20 cellular contexts compared by ENCODE assay signal in the genomic region with DNA sequence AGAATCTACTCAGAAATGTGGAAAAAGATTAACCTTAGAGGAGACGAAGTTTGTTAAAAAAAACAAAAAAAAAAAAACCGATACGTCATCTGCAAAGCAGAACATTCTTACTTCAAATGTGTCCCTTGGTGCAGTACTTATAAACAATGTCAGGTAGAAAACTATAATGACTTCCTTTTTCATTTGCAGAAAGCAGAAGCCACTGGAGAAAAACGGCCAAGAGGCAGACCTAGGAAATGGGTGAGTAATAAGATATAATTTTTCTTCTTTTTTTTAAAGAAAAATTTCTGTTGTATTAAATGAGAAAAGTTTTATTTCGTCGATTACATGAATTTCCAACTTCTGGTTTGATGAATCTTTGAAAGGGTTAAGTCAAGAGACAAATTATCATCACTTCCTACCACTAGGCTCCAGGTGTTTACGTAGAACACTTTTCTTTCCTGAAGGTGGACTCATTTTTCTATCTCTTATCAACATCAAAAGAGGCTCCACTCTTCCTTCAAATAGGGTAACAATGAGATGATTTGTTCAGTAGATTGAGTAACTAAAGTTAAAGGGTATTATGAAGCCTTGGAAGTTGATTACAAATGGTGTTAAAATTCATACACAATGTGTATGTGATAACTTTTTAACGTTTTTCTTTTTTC. TPM values are rescaled to one million over a fixed set of nuclear protein-coding genes. Genes with fewer than 3 reads are reported as not detected.
DNase-seq lines count a peak whose midpoint lies in the region; FAIRE-seq and TF ChIP-seq lines count a peak whose summit lies in the region.
"Had no signal": no experiment of that assay in that cellular context is flagged by ENCODE, and none has a peak within 500 bp of the region (broad histone marks: within the 10 kb centered on the region; RNA-seq: fewer than 3 reads in every experiment).

No MANE protein-coding gene starts in this region.

- DNase-seq in H54 (ENCODE audit: insufficient read length, low spot score) (no peak), NOMO-1 treated with DMSO at 0.1 percent for 48 hours (lab: John Stamatoyannopoulos, UW; ENCODE audit: unreplicated experiment) (peak; percentile 75), endothelial cell of umbilical vein (ENCODE audit: low read depth, low spot score) (no peak), DMS153 treated with DMSO at 0.1 percent for 48 hours (lab: John Stamatoyannopoulos, UW; ENCODE audit: unreplicated experiment) (no peak), NCI-H748 treated with DMSO at 0.1 percent for 48 hours (lab: John Stamatoyannopoulos, UW) (no peak)
- DNase-seq in stimulated activated naive CD4-positive, alpha-beta T cell (lab: John Stamatoyannopoulos, UW): no peak
- no peak for DNase-seq in activated T-helper 2 cell treated with anti-CD3 and anti-CD28 coated beads, Interferon-gamma antibody, Interleukin-2, Interleukin-4, amounts not matched to agents 10 μg/mL and 5 μg/mL and 100 μg/mL, durations not matched to agents 14 hours and 24 hours and 36 hours (ENCODE audit: low spot score)
- DNase-seq: ACHN, COR-L47, DMS153, EL, MV-4-11, NCI-H1436, NCI-H2029 treated with DMSO at 0.1 percent for 48 hours, NCI-H2171 treated with DMSO at 0.1 percent for 48 hours, NCI-H510A, NCI-H82, SHP77 treated with DMSO at 0.1 percent for 48 hours, SW 1271 had no signal

- H2AFZ ChIP-seq in endothelial cell of umbilical vein (ENCODE audit: low read depth, low read length): no peak overlapping the region

- H3K4me3 Mint-ChIP-seq in activated T-helper 2 cell treated with anti-CD3 and anti-CD28 coated beads, Interferon-gamma antibody, Interleukin-2, Interleukin-4, amounts not matched to agents 10 μg/mL and 5 μg/mL and 100 μg/mL, durations not matched to agents 14 hours and 24 hours and 36 hours (ENCODE audit: low read depth): no peak overlapping the region

- peaks cover 27% of the 10 kb centered on the region for H3K4me1 ChIP-seq in endothelial cell of umbilical vein (ENCODE audit: control insufficient read depth, extremely low read depth, insufficient read depth, low read length)

- H3K79me2 ChIP-seq in endothelial cell of umbilical vein (ENCODE audit: control insufficient read depth, insufficient read depth, low read length): peaks cover 98% of the 10 kb centered on the region

- FAIRE-seq in A204.1 (lab: Jason Lieb, UNC): peak; percentile 34
- peak; percentile 38 for FAIRE-seq in H54 (lab: Jason Lieb, UNC)
- FAIRE-seq in endothelial cell of umbilical vein (lab: Jason Lieb, UNC): no peak

- dilution Hi-C loops in endothelial cell of umbilical vein (cut with MboI; ENCODE audit: extremely low pct_ligation_motif_present, low sequenced_read_pairs): no loop called here

- no peaks in the 10 kb centered on the region for H3K4me1 Mint-ChIP-seq in activated T-helper 2 cell treated with anti-CD3 and anti-CD28 coated beads, Interferon-gamma antibody, Interleukin-2, Interleukin-4, amounts not matched to agents 10 μg/mL and 5 μg/mL and 100 μg/mL, durations not matched to agents 14 hours and 24 hours and 36 hours (ENCODE audit: low read depth)

- no peaks in the 10 kb centered on the region for H3K9me3 Mint-ChIP-seq in activated T-helper 2 cell treated with anti-CD3 and anti-CD28 coated beads, Interferon-gamma antibody, Interleukin-2, Interleukin-4, amounts not matched to agents 10 μg/mL and 5 μg/mL and 100 μg/mL, durations not matched to agents 14 hours and 24 hours and 36 hours

- H3K4me2 ChIP-seq in endothelial cell of umbilical vein (ENCODE audit: insufficient read depth, low read length): no peak overlapping the region

- H3K27ac ChIP-seq in endothelial cell of umbilical vein (ENCODE audit: insufficient read depth, low read depth, low read length): no peak overlapping the region

- H3K9me3 ChIP-seq in endothelial cell of umbilical vein (replicated peaks; ENCODE audit: control insufficient read depth, insufficient read depth, low read length): no peaks in the 10 kb centered on the region

- no peak overlapping the region for H3K27ac Mint-ChIP-seq in activated T-helper 2 cell treated with anti-CD3 and anti-CD28 coated beads, Interferon-gamma antibody, Interleukin-2, Interleukin-4, amounts not matched to agents 10 μg/mL and 5 μg/mL and 100 μg/mL, durations not matched to agents 14 hours and 24 hours and 36 hours

- peaks cover 21% of the 10 kb centered on the region for H3K27me3 Mint-ChIP-seq in activated T-helper 2 cell treated with anti-CD3 and anti-CD28 coated beads, Interferon-gamma antibody, Interleukin-2, Interleukin-4, amounts not matched to agents 10 μg/mL and 5 μg/mL and 100 μg/mL, durations not matched to agents 14 hours and 24 hours and 36 hours (ENCODE audit: low read depth)

- H3K27me3 ChIP-seq in endothelial cell of umbilical vein (ENCODE audit: control insufficient read depth in 2 of 2, insufficient read depth in 2 of 2, low read length in 2 of 2): no peaks in the 10 kb centered on the region

- no TSS peak for BruUV-seq in endothelial cell of umbilical vein (replicated peaks; lab: Mats Ljungman, UMichigan)

- H3K4me3 ChIP-seq in endothelial cell of umbilical vein (replicated peaks in 1 of 3; ENCODE audit: insufficient read depth in 1 of 3, low read depth in 1 of 3, low read length in 3 of 3): no peak overlapping the region

- POLR2A ChIA-PET in endothelial cell of umbilical vein (lab: Charles Lee): no interaction called here

- CTCF ChIA-PET in endothelial cell of umbilical vein (lab: Charles Lee): interaction anchor here (0.7 kb wide), 1 partner anchor 229 kb away, joined by 3 read pairs; no protein-coding TSS in a partner anchor

- no peak overlapping the region for H3K9ac ChIP-seq in endothelial cell of umbilical vein (replicated peaks; ENCODE audit: extremely low read depth, insufficient read depth, low read length)

- H3K36me3 ChIP-seq in endothelial cell of umbilical vein (ENCODE audit: control insufficient read depth in 2 of 2, extremely low read depth in 1 of 2, insufficient read depth in 2 of 2, low read length in 2 of 2): peaks cover 3 to 16% of the 10 kb centered on the region in 2 experiments

- intact Hi-C loops in endothelial cell of umbilical vein (cut with micrococcal nuclease): no loop called here
- intact Hi-C loops in activated T-helper 2 cell treated with anti-CD3 and anti-CD28 coated beads, Interferon-gamma antibody, Interleukin-2, Interleukin-4, amounts not matched to agents 10 μg/mL and 5 μg/mL and 100 μg/mL, durations not matched to agents 14 hours and 24 hours and 36 hours (cut with micrococcal nuclease): no loop called here

- no peaks in the 10 kb centered on the region for H3K9me1 ChIP-seq in endothelial cell of umbilical vein (replicated peaks; ENCODE audit: control insufficient read depth, extremely low read depth, insufficient read depth, low read length)

- no peaks in the 10 kb centered on the region for H4K20me1 ChIP-seq in endothelial cell of umbilical vein (replicated peaks; ENCODE audit: control insufficient read depth, extremely low read depth, insufficient read depth, low read length)

- TF ChIP-seq POLR2A in H54 (IDR thresholded peaks at IDR 0.05; ENCODE audit: low read depth, low read length) (no peak), endothelial cell of umbilical vein (IDR thresholded peaks at IDR 0.05; ENCODE audit: low read depth, low read length) (no peak)

- TF ChIP-seq CTCF in endothelial cell of umbilical vein (IDR thresholded peaks at IDR 0.05; ENCODE audit: extremely low read depth in 1 of 2, insufficient read depth in 1 of 2, low read depth in 1 of 2, low read length in 2 of 2): no peak

- no peaks in the 10 kb centered on the region for H3K36me3 Mint-ChIP-seq in activated T-helper 2 cell treated with anti-CD3 and anti-CD28 coated beads, Interferon-gamma antibody, Interleukin-2, Interleukin-4, amounts not matched to agents 10 μg/mL and 5 μg/mL and 100 μg/mL, durations not matched to agents 14 hours and 24 hours and 36 hours (ENCODE audit: low read depth)

TF ChIP-seq in endothelial cell of umbilical vein, 7 proteins besides CTCF, POLR2A, EP300 and RAD21:
- peak; percentile 34 for TF ChIP-seq POLR2AphosphoS5 (IDR thresholded peaks at IDR 0.05; ENCODE audit: insufficient read depth, low read depth, low read length)
- TF ChIP-seq, protein P1, sequence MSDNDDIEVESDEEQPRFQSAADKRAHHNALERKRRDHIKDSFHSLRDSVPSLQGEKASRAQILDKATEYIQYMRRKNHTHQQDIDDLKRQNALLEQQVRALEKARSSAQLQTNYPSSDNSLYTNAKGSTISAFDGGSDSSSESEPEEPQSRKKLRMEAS (IDR thresholded peaks at IDR 0.05; ENCODE audit: insufficient read depth, insufficient read length): no peak

RNA-seq across cellular contexts. Expression of a gene that starts 14.2 kb away (rescaled TPM):
- 85.4 and 89.0 TPM in 2 replicates for total RNA-seq in endothelial cell of umbilical vein
- polyA plus RNA-seq in endothelial cell of umbilical vein: 13.1 and 13.2 TPM in 2 replicates
- polyA plus RNA-seq in endothelial cell of umbilical vein (2011; cell fraction: cytosol; rRNA removed): 15.1 and 16.6 TPM in 2 replicates
- polyA plus RNA-seq in endothelial cell of umbilical vein (2011; cell fraction: nucleus; rRNA removed): 23.5 and 41.4 TPM in 2 replicates
- 66.9 and 114 TPM in 2 replicates for polyA plus RNA-seq in endothelial cell of umbilical vein (2012)
- polyA minus RNA-seq in endothelial cell of umbilical vein: 17.1 and 23.8 TPM in 2 replicates
- 0.61 TPM for polyA minus RNA-seq in endothelial cell of umbilical vein (2011; cell fraction: cytosol; rRNA and poly(A)+ RNA removed)
- 85.2 and 99.1 TPM in 2 replicates for polyA minus RNA-seq in endothelial cell of umbilical vein (2011; cell fraction: nucleus; rRNA and poly(A)+ RNA removed)
- not detected in 2 replicates for total RNA-seq in activated T-helper 2 cell treated with anti-CD3 and anti-CD28 coated beads, Interferon-gamma antibody, Interleukin-2, Interleukin-4, amounts not matched to agents 10 μg/mL and 5 μg/mL and 100 μg/mL, durations not matched to agents 14 hours and 24 hours and 36 hours

Comparison
In these comparisons a context has a peak if more than half of its experiments do, and no peak if none do; other contexts are left out.
1. RNA of a gene that starts 14.2 kb away (total RNA-seq): 85.4 to 89.0 TPM in endothelial cell of umbilical vein; not detected in activated T-helper 2 cell treated with anti-CD3 and anti-CD28 coated beads, Interferon-gamma antibody, Interleukin-2, Interleukin-4, amounts not matched to agents 10 μg/mL and 5 μg/mL and 100 μg/mL, durations not matched to agents 14 hours and 24 hours and 36 hours; every median in the first group is over 10 times any median in the second.